ENCODE assay signal across 8 cellular contexts in the genomic region with DNA sequence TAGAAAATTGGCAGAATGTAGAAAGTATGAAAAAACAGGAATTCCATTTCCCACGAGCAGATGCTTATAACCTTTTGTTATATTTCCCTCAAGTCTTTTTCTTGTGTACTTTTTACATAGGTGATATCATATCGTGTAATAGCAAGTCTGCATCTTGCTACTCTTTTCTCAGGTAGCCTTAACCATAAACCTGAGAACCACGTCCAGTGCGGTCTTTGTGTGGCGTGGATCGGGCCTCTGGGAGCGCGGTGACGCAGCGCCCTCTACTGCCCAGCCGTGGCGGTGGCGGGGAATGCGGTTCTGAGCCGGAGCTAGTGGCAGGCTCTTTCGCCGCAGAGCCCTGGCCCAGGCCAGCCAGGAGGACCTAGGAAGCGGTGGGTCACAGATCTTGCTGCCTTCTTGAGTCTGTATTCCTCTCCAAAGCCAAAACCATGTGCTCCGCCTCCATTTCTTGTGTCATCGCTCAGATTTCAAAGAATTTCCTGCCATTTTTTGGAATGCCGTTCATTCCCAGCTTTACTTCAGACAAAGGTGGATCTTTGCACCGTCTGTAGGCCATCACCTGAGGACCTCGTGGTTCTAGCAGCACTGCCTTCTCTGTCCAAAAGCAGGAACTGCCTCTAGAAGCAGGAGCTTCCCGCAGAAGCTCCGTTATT.
A peak's percentile ranks its signal among the peaks of the same experiment; 100 is the strongest.
DNase-seq lines count a peak whose midpoint lies in the region; ATAC-seq and TF ChIP-seq lines count a peak whose summit lies in the region.

No MANE protein-coding gene starts in this region.

- H3F3A ChIP-seq in neural progenitor cell (ENCODE audit: low read depth) = no peaks in the 10 kb centered on the region

- no peak overlapping the region for H3K9ac ChIP-seq in neural progenitor cell

- BruUV-seq in Panc1 (replicated peaks; lab: Mats Ljungman, UMichigan) = no TSS peak

- H3K27me3 Mint-ChIP-seq in neural progenitor cell (ENCODE audit: insufficient read depth, low read depth) = no peaks in the 10 kb centered on the region

- in situ Hi-C loops in Panc1 (cut with HindIII; ENCODE audit: low pct_unique_long_range_greater_than_20kb, low sequenced_read_pairs) = no loop called here

- no peak overlapping the region for H3K4me3 Mint-ChIP-seq in neural progenitor cell

- no peak overlapping the region for H3K27ac Mint-ChIP-seq in neural progenitor cell

- H3K9me3 ChIP-seq in Panc1 (ENCODE audit: control insufficient read depth, insufficient read depth, low read depth, low read length) = no peaks in the 10 kb centered on the region
- H3K9me3 ChIP-seq in neural progenitor cell (ENCODE audit: low read depth) = no peaks in the 10 kb centered on the region
- no peaks in the 10 kb centered on the region for H3K9me3 ChIP-seq in stomach

- H3K27me3 ChIP-seq in Panc1 (ENCODE audit: control insufficient read depth, insufficient read depth, low read length) = no peaks in the 10 kb centered on the region
- no peaks in the 10 kb centered on the region for H3K27me3 ChIP-seq in neural progenitor cell
- H3K27me3 ChIP-seq in stomach = no peaks in the 10 kb centered on the region

- 21 to 25% (median 23%) methylated on average over 25 of the region's 25 CpGs for WGBS in stomach, 5 donors

- no peak for TF ChIP-seq EP300 in stomach (IDR thresholded peaks at IDR 0.05)

- H3K4me3 ChIP-seq in Panc1 (ENCODE audit: low read depth in 2 of 2, low read length in 2 of 2) (no peak overlapping the region), fibroblast of pulmonary artery (replicated peaks; ENCODE audit: low read depth, low read length) (no peak overlapping the region), neural progenitor cell (no peak overlapping the region), stomach (no peak overlapping the region)

- intact Hi-C loops in Panc1 (cut with micrococcal nuclease; ENCODE audit: unreplicated experiment) (loop anchor here (1.0 kb wide), 1 partner anchor 96 kb away; no protein-coding TSS in a partner anchor), stomach (cut with DNase I; ENCODE audit: low total_unique reads) (loop anchor here (5.0 kb wide), 1 partner anchor 96 kb away; no protein-coding TSS in a partner anchor)

- H4K20me1 ChIP-seq in neural progenitor cell (ENCODE audit: low read depth) = peaks cover 14% of the 10 kb centered on the region

- no peaks in the 10 kb centered on the region for H3K4me1 Mint-ChIP-seq in neural progenitor cell

- CTCF ChIA-PET in Panc1 (lab: Charles Lee) = interaction anchor here (0.5 to 0.8 kb wide), 5 partner anchors 17 to 995 kb away, joined by 3 read pairs; no protein-coding TSS in a partner anchor

- no peaks in the 10 kb centered on the region for H3K4me1 ChIP-seq in Panc1 (ENCODE audit: control insufficient read depth, insufficient read depth, low read length)
- no peaks in the 10 kb centered on the region for H3K4me1 ChIP-seq in neural progenitor cell
- H3K4me1 ChIP-seq in stomach = peaks cover 11 to 42% (median 29%) of the 10 kb centered on the region in 4 donors

- DNase-seq in AG08395 (ENCODE audit: low spot score) (peak; percentile 83), GOT3 (lab: John Stamatoyannopoulos, UW) (peak; percentile 4), Panc1 (ENCODE audit: low read depth, low spot score) (peak; percentile 27), activated T-helper 1 cell treated with Interleukin-2 at 50 U/mL for 16 hours (ENCODE audit: low read depth) (peak; percentile 53), fibroblast of pulmonary artery (ENCODE audit: low read depth) (peak; percentile 63), neural progenitor cell (ENCODE audit: low spot score) (peak; percentile 75), stomach (peak; percentile 88)

- H3K27ac ChIP-seq in Panc1 (ENCODE audit: low read length) (no peak overlapping the region), neural progenitor cell (no peak overlapping the region), stomach (peak overlapping the region in 3 of 5 donors; percentile 39 to 53 (median 46))

- H3K36me3 ChIP-seq in Panc1 (ENCODE audit: control insufficient read depth, insufficient read depth, low read length) = no peaks in the 10 kb centered on the region
- peaks cover 7% of the 10 kb centered on the region for H3K36me3 ChIP-seq in neural progenitor cell
- H3K36me3 ChIP-seq in stomach = peaks cover 5 to 89% (median 50%) of the 10 kb centered on the region in 4 donors

- peaks cover 13% of the 10 kb centered on the region for H3K36me3 Mint-ChIP-seq in neural progenitor cell

- H3K79me2 ChIP-seq in neural progenitor cell (ENCODE audit: low read depth) = no peaks in the 10 kb centered on the region

- H3K9me3 Mint-ChIP-seq in neural progenitor cell = no peaks in the 10 kb centered on the region

- H2AFZ ChIP-seq in neural progenitor cell (replicated peaks) = no peak overlapping the region

- ATAC-seq in Panc1 (peak; percentile 95), HG03469 (IDR thresholded peaks at IDR 0.05; ENCODE audit: unreplicated experiment) (no peak)

- no peak overlapping the region for H3K4me2 ChIP-seq in neural progenitor cell

- POLR2A ChIA-PET in Panc1 (lab: Charles Lee) = no interaction called here

- no peak for TF ChIP-seq POLR2A in stomach (IDR thresholded peaks at IDR 0.05)

- TF ChIP-seq CTCF in Panc1 (IDR thresholded peaks at IDR 0.05) (peak; percentile 94), fibroblast of pulmonary artery (IDR thresholded peaks at IDR 0.05; ENCODE audit: low read length, missing control alignments) (peak; percentile 99), neural progenitor cell (IDR thresholded peaks at IDR 0.05) (peak; percentile 99), stomach (IDR thresholded peaks at IDR 0.05) (peak in 5 of 7 experiments; percentile 87 to 98 (median 95))

Comparison
In these comparisons a context has a peak if more than half of its experiments do, and no peak if none do; other contexts are left out.
1. DNase-seq: peak in every context shown above with its lines; median percentile 88 in stomach; 83 in AG08395; 75 in neural progenitor cell; 63 in fibroblast of pulmonary artery; 53 in activated T-helper 1 cell treated with Interleukin-2 at 50 U/mL for 16 hours; 27 in Panc1; 4 in GOT3.
2. H3K27ac ChIP-seq: peak in stomach (3 of 5); none in Panc1 (single experiment) and neural progenitor cell (single experiment).
3. Peak in every context shown above with its lines, with median percentiles within 50 percentile points of each other: CTCF ChIP-seq.